Comparison of ENCODE assay signal across 14 cellular contexts in the genomic region with DNA sequence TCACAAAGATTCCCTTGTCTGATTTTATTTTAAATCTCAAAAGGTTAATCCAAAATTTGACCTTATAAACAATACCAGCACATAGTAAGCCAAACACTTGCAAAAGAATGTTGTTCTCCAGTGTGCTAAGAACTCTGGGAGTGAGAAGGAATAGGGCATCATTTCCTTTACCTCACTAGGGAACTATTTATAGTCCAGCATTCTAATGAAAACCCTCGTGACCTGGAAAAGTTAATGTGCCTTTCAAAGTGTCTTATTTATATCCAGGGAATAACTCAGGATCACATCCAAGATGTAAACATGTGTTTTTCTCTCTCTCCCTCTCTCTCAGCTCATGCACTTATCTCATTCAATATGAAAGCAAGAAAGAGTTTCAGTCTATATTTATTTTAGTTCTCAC.
DNase-seq lines count a peak whose midpoint lies in the region; TF ChIP-seq lines count a peak whose summit lies in the region.
"Had no signal": no experiment of that assay in that cellular context is flagged by ENCODE, and none has a peak within 500 bp of the region (broad histone marks: within the 10 kb centered on the region; RNA-seq: fewer than 3 reads in every experiment).

No MANE protein-coding gene starts in this region.

- DNase-seq in coronary artery (ENCODE audit: low spot score) (no peak), kidney tubule cell (ENCODE audit: low spot score) (peak; percentile 13), tibial nerve (ENCODE audit: low spot score in 2 of 2) (no peak), ecto neural progenitor cell (ENCODE audit: low spot score) (no peak), NCI-H2029 (lab: John Stamatoyannopoulos, UW) (no peak)
- DNase-seq in activated CD8-positive, alpha-beta memory T cell treated with anti-CD3 and anti-CD28 coated beads for 24 hours, result no peak
- DNase-seq: activated naive CD8-positive, alpha-beta T cell treated with anti-CD3 and anti-CD28 coated beads, Interleukin-2, amount 50 U/mL, for 24 hours; effector CD8-positive, alpha-beta T cell; mesendoderm; NCI-H1436; NCI-H526; SHP77 had no signal

- POLR2A ChIA-PET in HEK293 (lab: Yijun Ruan, JAX), result no interaction called here

- H3K36me3 ChIP-seq in HEK293 (ENCODE audit: control insufficient read depth in 2 of 2, insufficient read depth in 1 of 2, low read length in 2 of 2) (no peaks in the 10 kb centered on the region), tibial nerve (no peaks in the 10 kb centered on the region)
- H3K36me3 ChIP-seq: prostate gland had no signal

- H3K4me3 ChIP-seq in HEK293 (ENCODE audit: low read depth, low read length), result no peak overlapping the region
- no peak overlapping the region for H3K4me3 ChIP-seq in coronary artery
- no peak overlapping the region for H3K4me3 ChIP-seq in tibial nerve
- H3K4me3 ChIP-seq: prostate gland had no signal

- CTCF ChIA-PET in HEK293 (lab: Yijun Ruan, JAX), result interaction anchor here (0.6 kb wide), 1 partner anchor 90 kb away, joined by 4 read pairs; no protein-coding TSS in a partner anchor

- 6 to 11% methylated on average over 1 of the region's 1 CpG for WGBS in tibial nerve, 2 donors

- no peak for TF ChIP-seq CTCF in HEK293 (tag by site-specific recombination; IDR thresholded peaks at IDR 0.05)
- TF ChIP-seq CTCF in coronary artery (IDR thresholded peaks at IDR 0.05), result no peak
- TF ChIP-seq CTCF in tibial nerve (IDR thresholded peaks at IDR 0.05), result no peak

- no peak for TF ChIP-seq POLR2A in tibial nerve (IDR thresholded peaks at IDR 0.05)

- no peaks in the 10 kb centered on the region for H3K9me3 ChIP-seq in HEK293 (ENCODE audit: control insufficient read depth, insufficient read depth, low read depth, low read length)
- H3K9me3 ChIP-seq in tibial nerve, result no peaks in the 10 kb centered on the region
- H3K9me3 ChIP-seq: prostate gland had no signal

- no peaks in the 10 kb centered on the region for H3K27me3 ChIP-seq in tibial nerve

- H3K27ac ChIP-seq in HEK293 (ENCODE audit: extremely low read depth, low read depth, low read length) (no peak overlapping the region), coronary artery (peak overlapping the region; percentile 9 to 51), tibial nerve (peak overlapping the region in 2 of 4 donors; percentile 40 to 45)
- H3K27ac ChIP-seq: prostate gland had no signal

- H3K4me1 ChIP-seq in HEK293 (ENCODE audit: control insufficient read depth, insufficient read depth, low read length) (peaks cover 4% of the 10 kb centered on the region; the same call in 1 of the 2 replicates), tibial nerve (peaks cover 0 to 10% (median 0%) of the 10 kb centered on the region in 4 donors)
- H3K4me1 ChIP-seq: prostate gland had no signal

- peak; percentile 43 to 49 for TF ChIP-seq EP300 in tibial nerve (IDR thresholded peaks at IDR 0.05)

TF ChIP-seq in HEK293, 187 proteins besides CTCF, POLR2A, EP300 and RAD21:
- TF ChIP-seq, protein P1, sequence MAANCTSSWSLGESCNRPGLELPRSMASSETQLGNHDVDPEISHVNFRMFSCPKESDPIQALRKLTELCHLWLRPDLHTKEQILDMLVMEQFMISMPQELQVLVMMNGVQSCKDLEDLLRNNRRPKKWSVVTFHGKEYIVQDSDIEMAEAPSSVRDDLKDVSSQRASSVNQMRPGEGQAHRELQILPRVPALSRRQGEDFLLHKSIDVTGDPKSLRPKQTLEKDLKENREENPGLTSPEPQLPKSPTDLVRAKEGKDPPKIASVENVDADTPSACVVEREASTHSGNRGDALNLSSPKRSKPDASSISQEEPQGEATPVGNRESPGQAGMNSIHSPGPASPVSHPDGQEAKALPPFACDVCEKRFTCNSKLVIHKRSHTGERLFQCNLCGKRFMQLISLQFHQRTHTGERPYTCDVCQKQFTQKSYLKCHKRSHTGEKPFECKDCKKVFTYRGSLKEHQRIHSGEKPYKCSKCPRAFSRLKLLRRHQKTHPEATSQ (tag by site-specific recombination; IDR thresholded peaks at IDR 0.05), result no peak
- peak; percentile 70 for TF ChIP-seq ZNF660 (tag by site-specific recombination; IDR thresholded peaks at IDR 0.05)
- TF ChIP-seq ZNF202 (tag by site-specific recombination; IDR thresholded peaks at IDR 0.05; ENCODE audit: borderline replicate concordance), result no peak
- TF ChIP-seq ZNF366 (tag by site-specific recombination; conservative IDR thresholded peaks at IDR 0.05), result 0 out of 2 replicates have a peak, but pooled peaks have one; percentile 22
- TF ChIP-seq, protein P2, sequence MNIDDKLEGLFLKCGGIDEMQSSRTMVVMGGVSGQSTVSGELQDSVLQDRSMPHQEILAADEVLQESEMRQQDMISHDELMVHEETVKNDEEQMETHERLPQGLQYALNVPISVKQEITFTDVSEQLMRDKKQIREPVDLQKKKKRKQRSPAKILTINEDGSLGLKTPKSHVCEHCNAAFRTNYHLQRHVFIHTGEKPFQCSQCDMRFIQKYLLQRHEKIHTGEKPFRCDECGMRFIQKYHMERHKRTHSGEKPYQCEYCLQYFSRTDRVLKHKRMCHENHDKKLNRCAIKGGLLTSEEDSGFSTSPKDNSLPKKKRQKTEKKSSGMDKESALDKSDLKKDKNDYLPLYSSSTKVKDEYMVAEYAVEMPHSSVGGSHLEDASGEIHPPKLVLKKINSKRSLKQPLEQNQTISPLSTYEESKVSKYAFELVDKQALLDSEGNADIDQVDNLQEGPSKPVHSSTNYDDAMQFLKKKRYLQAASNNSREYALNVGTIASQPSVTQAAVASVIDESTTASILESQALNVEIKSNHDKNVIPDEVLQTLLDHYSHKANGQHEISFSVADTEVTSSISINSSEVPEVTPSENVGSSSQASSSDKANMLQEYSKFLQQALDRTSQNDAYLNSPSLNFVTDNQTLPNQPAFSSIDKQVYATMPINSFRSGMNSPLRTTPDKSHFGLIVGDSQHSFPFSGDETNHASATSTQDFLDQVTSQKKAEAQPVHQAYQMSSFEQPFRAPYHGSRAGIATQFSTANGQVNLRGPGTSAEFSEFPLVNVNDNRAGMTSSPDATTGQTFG (tag by site-specific recombination; IDR thresholded peaks at IDR 0.05; ENCODE audit: borderline replicate concordance), result no peak
